In the genomic region with DNA sequence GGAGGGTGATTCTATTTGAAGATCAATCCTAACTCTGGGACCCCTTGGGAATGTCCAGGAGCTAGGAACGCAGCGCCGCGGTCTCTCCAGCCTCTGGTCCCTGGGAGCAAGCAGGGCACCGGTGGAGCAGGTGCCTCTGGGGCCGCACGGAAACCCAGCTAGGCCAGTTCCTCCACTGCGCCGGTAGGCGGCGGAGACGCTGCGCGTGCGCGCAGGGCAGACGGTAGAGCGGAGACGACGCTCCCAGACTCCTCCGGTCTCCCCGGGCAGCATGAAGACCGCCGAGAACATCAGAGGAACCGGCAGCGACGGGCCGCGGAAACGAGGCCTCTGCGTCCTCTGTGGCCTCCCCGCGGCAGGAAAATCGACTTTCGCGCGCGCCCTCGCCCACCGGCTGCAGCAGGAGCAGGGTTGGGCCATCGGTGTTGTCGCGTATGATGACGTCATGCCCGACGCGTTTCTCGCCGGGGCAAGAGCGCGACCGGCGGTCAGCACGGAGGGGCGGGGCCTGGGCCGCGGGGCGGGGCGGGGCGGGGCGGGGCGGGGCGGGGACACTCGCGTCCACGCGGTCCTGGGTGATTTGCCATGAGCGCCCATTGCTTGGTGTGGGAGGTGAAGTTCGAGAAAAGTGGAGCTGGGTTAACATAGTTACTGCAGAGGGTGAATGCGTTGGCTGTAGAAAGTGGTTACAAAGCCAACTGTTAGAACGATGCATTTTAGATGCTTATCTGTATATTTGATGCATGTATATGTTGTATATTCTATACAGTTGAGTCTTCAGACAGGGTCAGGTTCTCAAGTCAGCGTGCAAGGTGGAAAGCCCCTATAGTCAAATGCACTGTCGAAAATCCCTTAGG, we compare ENCODE assay signal across 1 cellular context.
TF ChIP-seq lines count a peak whose summit lies in the region.

A gene with protein sequence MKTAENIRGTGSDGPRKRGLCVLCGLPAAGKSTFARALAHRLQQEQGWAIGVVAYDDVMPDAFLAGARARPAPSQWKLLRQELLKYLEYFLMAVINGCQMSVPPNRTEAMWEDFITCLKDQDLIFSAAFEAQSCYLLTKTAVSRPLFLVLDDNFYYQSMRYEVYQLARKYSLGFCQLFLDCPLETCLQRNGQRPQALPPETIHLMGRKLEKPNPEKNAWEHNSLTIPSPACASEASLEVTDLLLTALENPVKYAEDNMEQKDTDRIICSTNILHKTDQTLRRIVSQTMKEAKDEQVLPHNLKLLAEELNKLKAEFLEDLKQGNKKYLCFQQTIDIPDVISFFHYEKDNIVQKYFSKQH (plus strand): TSS at position 193 of the 857 bp plus-strand sequence. CDS start 79 bp downstream, at position 272.

TF ChIP-seq in GM23338, 12 proteins besides CTCF, POLR2A, EP300 and RAD21:
- TF ChIP-seq NANOG (IDR thresholded peaks at IDR 0.05; ENCODE audit: borderline replicate concordance) (no peak), POLR2AphosphoS5 (IDR thresholded peaks at IDR 0.05; ENCODE audit: low read depth) (peak; percentile 77), CREB1 (CRISPR knock-in tag; IDR thresholded peaks at IDR 0.05; ENCODE audit: low read depth) (peak; percentile 98)
- TF ChIP-seq, protein P1, sequence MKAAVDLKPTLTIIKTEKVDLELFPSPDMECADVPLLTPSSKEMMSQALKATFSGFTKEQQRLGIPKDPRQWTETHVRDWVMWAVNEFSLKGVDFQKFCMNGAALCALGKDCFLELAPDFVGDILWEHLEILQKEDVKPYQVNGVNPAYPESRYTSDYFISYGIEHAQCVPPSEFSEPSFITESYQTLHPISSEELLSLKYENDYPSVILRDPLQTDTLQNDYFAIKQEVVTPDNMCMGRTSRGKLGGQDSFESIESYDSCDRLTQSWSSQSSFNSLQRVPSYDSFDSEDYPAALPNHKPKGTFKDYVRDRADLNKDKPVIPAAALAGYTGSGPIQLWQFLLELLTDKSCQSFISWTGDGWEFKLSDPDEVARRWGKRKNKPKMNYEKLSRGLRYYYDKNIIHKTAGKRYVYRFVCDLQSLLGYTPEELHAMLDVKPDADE (IDR thresholded peaks at IDR 0.05): peak; percentile 57
